In genomic region chr2:128308284-128308731, GRCh38 we compare ENCODE assay signal across 15 cellular contexts. TPM values are rescaled to one million over a fixed set of nuclear protein-coding genes. Genes with fewer than 3 reads are reported as not detected.
A peak's percentile ranks its signal among the peaks of the same experiment; 100 is the strongest.
DNase-seq lines count a peak whose midpoint lies in the region; ATAC-seq and TF ChIP-seq lines count a peak whose summit lies in the region.
"Had no signal": no experiment of that assay in that cellular context is flagged by ENCODE, and none has a peak within 500 bp of the region (broad histone marks: within the 10 kb centered on the region; RNA-seq: fewer than 3 reads in every experiment).

No MANE protein-coding gene starts in this region.

- H3K9me3 ChIP-seq in neuronal stem cell (replicated peaks in 1 of 2; ENCODE audit: control insufficient read depth in 2 of 2, insufficient read depth in 1 of 2, low read depth in 1 of 2, low read length in 2 of 2) (no peaks in the 10 kb centered on the region), uterus (no peaks in the 10 kb centered on the region), breast epithelium (no peaks in the 10 kb centered on the region)

- H3K36me3 Mint-ChIP-seq in activated naive CD8-positive, alpha-beta T cell treated with anti-CD3 and anti-CD28 coated beads, Interleukin-2, amount 10 ng/mL, durations not matched to agents 7 days and 5 days = no peaks in the 10 kb centered on the region
- H3K36me3 Mint-ChIP-seq in activated naive CD8-positive, alpha-beta T cell treated with anti-CD3 and anti-CD28 coated beads for 36 hours = no peaks in the 10 kb centered on the region
- H3K36me3 Mint-ChIP-seq: IgD-negative memory B cell, T-cell had no signal

- H2AK5ac ChIP-seq in neuronal stem cell (ENCODE audit: low read depth, low read length) = peak overlapping the region; percentile 7

- H3K9ac ChIP-seq in neuronal stem cell (ENCODE audit: low read depth, low read length, poor library complexity) = no peak overlapping the region

- no peak overlapping the region for H3K27ac Mint-ChIP-seq in activated naive CD8-positive, alpha-beta T cell treated with anti-CD3 and anti-CD28 coated beads, Interleukin-2, amount 10 ng/mL, durations not matched to agents 7 days and 5 days
- no peak overlapping the region for H3K27ac Mint-ChIP-seq in activated naive CD8-positive, alpha-beta T cell treated with anti-CD3 and anti-CD28 coated beads for 36 hours
- H3K27ac Mint-ChIP-seq: IgD-negative memory B cell, T-cell had no signal

- H2BK12ac ChIP-seq in neuronal stem cell (ENCODE audit: low read length) = no peak overlapping the region

- H3K4me2 ChIP-seq in neuronal stem cell (ENCODE audit: insufficient read depth, low read length, poor library complexity, severe bottlenecking) = no peak overlapping the region

- no peak overlapping the region for H4K91ac ChIP-seq in neuronal stem cell (ENCODE audit: low read depth, low read length, poor library complexity)

- H3K27me3 ChIP-seq in neuronal stem cell (ENCODE audit: control insufficient read depth in 3 of 3, insufficient read depth in 3 of 3, low read depth in 1 of 3, low read length in 3 of 3) = no peaks in the 10 kb centered on the region
- no peaks in the 10 kb centered on the region for H3K27me3 ChIP-seq in uterus
- no peaks in the 10 kb centered on the region for H3K27me3 ChIP-seq in foreskin keratinocyte
- H3K27me3 ChIP-seq in breast epithelium = no peaks in the 10 kb centered on the region

- H3K14ac ChIP-seq in neuronal stem cell (ENCODE audit: low read length) = no peak overlapping the region

- TF ChIP-seq CTCF in uterus (IDR thresholded peaks at IDR 0.05) (no peak), foreskin keratinocyte (conservative IDR thresholded peaks at IDR 0.05) (no peak), breast epithelium (IDR thresholded peaks at IDR 0.05) (no peak)

- no peak for ATAC-seq in activated naive CD8-positive, alpha-beta T cell treated with anti-CD3 and anti-CD28 coated beads, Interleukin-2, amount 10 ng/mL, durations not matched to agents 7 days and 5 days (ENCODE audit: low read depth)
- ATAC-seq in foreskin keratinocyte = no peak
- ATAC-seq: T-cell had no signal

- no peak overlapping the region for H3K23ac ChIP-seq in neuronal stem cell (ENCODE audit: low read depth, low read length, poor library complexity)

- DNase-seq in activated naive CD8-positive, alpha-beta T cell treated with anti-CD3 and anti-CD28 coated beads, Interleukin-2, amount 10 ng/mL, durations not matched to agents 7 days and 5 days = peak; percentile 18
- DNase-seq in activated naive CD8-positive, alpha-beta T cell treated with anti-CD3 and anti-CD28 coated beads for 36 hours = no peak
- DNase-seq in head of caudate nucleus = peak in 30 of 42 donors; percentile 19 to 71 (median 56)
- DNase-seq in neuronal stem cell (ENCODE audit: low spot score) = no peak
- DNase-seq in uterus = peak; percentile 13 to 14
- DNase-seq in foreskin keratinocyte = no peak
- DNase-seq in breast epithelium (ENCODE audit: low spot score in 2 of 2) = no peak
- no peak for DNase-seq in SK-N-DZ (ENCODE audit: low spot score)
- DNase-seq: activated T-cell treated with anti-CD3 and anti-CD28 coated beads, Interleukin-2, amount 50 U/mL, for 48 hours; NCI-H1092 treated with DMSO at 0.1 percent for 48 hours; stimulated activated CD4-positive, alpha-beta T cell treated with anti-CD3 and anti-CD28 coated beads, Interleukin-12 subunit alpha, Interleukin-12 subunit beta, amount 100 ng/mL, for 4 hours; T-cell had no signal

- POLR2A ChIA-PET in activated naive CD8-positive, alpha-beta T cell treated with anti-CD3 and anti-CD28 coated beads, Interleukin-2, amount 10 ng/mL, durations not matched to agents 7 days and 5 days (lab: Charles Lee) = no interaction called here

- intact Hi-C loops in head of caudate nucleus (cut with DNase I) = no loop called here
- intact Hi-C loops in uterus (cut with DNase I; ENCODE audit: low total_unique reads) = no loop called here
- intact Hi-C loops in breast epithelium (cut with DNase I; ENCODE audit: low total_unique reads) = no loop called here

- H3K36me3 ChIP-seq in neuronal stem cell (replicated peaks in 1 of 2; ENCODE audit: control insufficient read depth in 2 of 2, insufficient read depth in 2 of 2, low read length in 2 of 2) (peaks cover 0 to 85% of the 10 kb centered on the region in 2 donors), uterus (no peaks in the 10 kb centered on the region), breast epithelium (no peaks in the 10 kb centered on the region)

- no peak overlapping the region for H3K18ac ChIP-seq in neuronal stem cell (ENCODE audit: low read length)

- no peaks in the 10 kb centered on the region for H3K27me3 Mint-ChIP-seq in activated naive CD8-positive, alpha-beta T cell treated with anti-CD3 and anti-CD28 coated beads, Interleukin-2, amount 10 ng/mL, durations not matched to agents 7 days and 5 days
- H3K27me3 Mint-ChIP-seq in activated naive CD8-positive, alpha-beta T cell treated with anti-CD3 and anti-CD28 coated beads for 36 hours = no peaks in the 10 kb centered on the region
- H3K27me3 Mint-ChIP-seq: brain, IgD-negative memory B cell, T-cell had no signal

- no peak for TF ChIP-seq POLR2A in uterus (IDR thresholded peaks at IDR 0.05)
- TF ChIP-seq POLR2A in breast epithelium (IDR thresholded peaks at IDR 0.05) = no peak

- H3K27ac ChIP-seq in neuronal stem cell (replicated peaks; ENCODE audit: low read length) (no peak overlapping the region), uterus (no peak overlapping the region), foreskin keratinocyte (no peak overlapping the region), breast epithelium (peak overlapping the region in 1 of 2 donors; percentile 98)

- H3K4me1 ChIP-seq in neuronal stem cell (ENCODE audit: control insufficient read depth in 2 of 2, insufficient read depth in 1 of 2, low read depth in 1 of 2, low read length in 2 of 2) = peaks cover 23 to 46% of the 10 kb centered on the region in 2 donors
- peaks cover 0 to 21% of the 10 kb centered on the region in 2 donors for H3K4me1 ChIP-seq in uterus
- peaks cover 13% of the 10 kb centered on the region for H3K4me1 ChIP-seq in foreskin keratinocyte
- H3K4me1 ChIP-seq in breast epithelium = peaks cover 49 to 50% of the 10 kb centered on the region in 2 donors

- H3K9me3 Mint-ChIP-seq in activated naive CD8-positive, alpha-beta T cell treated with anti-CD3 and anti-CD28 coated beads, Interleukin-2, amount 10 ng/mL, durations not matched to agents 7 days and 5 days = no peaks in the 10 kb centered on the region
- no peaks in the 10 kb centered on the region for H3K9me3 Mint-ChIP-seq in activated naive CD8-positive, alpha-beta T cell treated with anti-CD3 and anti-CD28 coated beads for 36 hours
- H3K9me3 Mint-ChIP-seq: brain, IgD-negative memory B cell, neural crest cell, T-cell had no signal

- no CpG with 5 or more reads among the region's 5 CpGs for WGBS in neuronal stem cell (ENCODE audit: extremely low coverage in 2 of 2, insufficient read length in 2 of 2, insufficient replicate concordance in 1 of 2), 2 donors

- no peak overlapping the region for H3K4me3 ChIP-seq in neuronal stem cell (ENCODE audit: low read length in 2 of 2)
- no peak overlapping the region for H3K4me3 ChIP-seq in uterus
- H3K4me3 ChIP-seq in breast epithelium = peak overlapping the region in 1 of 3 donors; percentile 7

- no peak overlapping the region for H2BK5ac ChIP-seq in neuronal stem cell (ENCODE audit: low read length)

- H3K4ac ChIP-seq in neuronal stem cell (ENCODE audit: low read length) = no peak overlapping the region

- peaks cover 35% of the 10 kb centered on the region for H3K79me1 ChIP-seq in neuronal stem cell (ENCODE audit: low read depth, low read length)

- no peak overlapping the region for H4K8ac ChIP-seq in neuronal stem cell (ENCODE audit: low read depth, low read length)

- no peak overlapping the region for H3K4me3 Mint-ChIP-seq in activated naive CD8-positive, alpha-beta T cell treated with anti-CD3 and anti-CD28 coated beads, Interleukin-2, amount 10 ng/mL, durations not matched to agents 7 days and 5 days
- H3K4me3 Mint-ChIP-seq in activated naive CD8-positive, alpha-beta T cell treated with anti-CD3 and anti-CD28 coated beads for 36 hours = no peak overlapping the region
- H3K4me3 Mint-ChIP-seq: neural crest cell, T-cell had no signal

- no peak overlapping the region for H2BK120ac ChIP-seq in neuronal stem cell (ENCODE audit: low read depth, low read length)

- no peak overlapping the region for H2BK15ac ChIP-seq in neuronal stem cell (ENCODE audit: low read length)

- no peak overlapping the region for H2AFZ ChIP-seq in neuronal stem cell (ENCODE audit: low read length)

- peaks cover 1% of the 10 kb centered on the region for H3K4me1 Mint-ChIP-seq in activated naive CD8-positive, alpha-beta T cell treated with anti-CD3 and anti-CD28 coated beads, Interleukin-2, amount 10 ng/mL, durations not matched to agents 7 days and 5 days
- H3K4me1 Mint-ChIP-seq in activated naive CD8-positive, alpha-beta T cell treated with anti-CD3 and anti-CD28 coated beads for 36 hours = peaks cover 20% of the 10 kb centered on the region

RNA-seq across cellular contexts. Expression of gene HS6ST1, which starts 10.4 kb away (rescaled TPM):
- total RNA-seq in activated naive CD8-positive, alpha-beta T cell treated with anti-CD3 and anti-CD28 coated beads, Interleukin-2, amount 10 ng/mL, durations not matched to agents 7 days and 5 days = 10 to 100 TPM; 10.1 to 11.4 TPM
- total RNA-seq in activated naive CD8-positive, alpha-beta T cell treated with anti-CD3 and anti-CD28 coated beads for 36 hours = 10 to 100 TPM; 16.1 to 17.4 TPM
- polyA plus RNA-seq in neuronal stem cell (2013, experiment 1 of 2) = 32.8 TPM
- 32.8 TPM for polyA plus RNA-seq in neuronal stem cell (2013, experiment 2 of 2)
- total RNA-seq in uterus (100 to 1,000 TPM in 1 of 4 donors, 10 to 100 TPM in 3; 22.7 to 198 (median 37.4) TPM), foreskin keratinocyte (26.6 and 31.3 TPM in 2 replicates), breast epithelium (10 to 100 TPM; 15.7 to 38.6 (median 29.8) TPM)
- 15.8 and 17.9 TPM in 2 replicates for polyA plus RNA-seq in foreskin keratinocyte
- 19.7 and 20.5 TPM in 2 replicates for polyA plus RNA-seq in SK-N-DZ (2014; cell fraction: cytosol; rRNA removed)
- 10.5 and 11.1 TPM in 2 replicates for polyA plus RNA-seq in SK-N-DZ (2014; cell fraction: nucleus; rRNA removed)

Comparison
In these comparisons a context has a peak if more than half of its experiments do, and no peak if none do; other contexts are left out.
1. DNase-seq: peak in activated naive CD8-positive, alpha-beta T cell treated with anti-CD3 and anti-CD28 coated beads, Interleukin-2, amount 10 ng/mL, durations not matched to agents 7 days and 5 days (single experiment), head of caudate nucleus (30 of 42) and uterus (2 of 2); none in activated naive CD8-positive, alpha-beta T cell treated with anti-CD3 and anti-CD28 coated beads for 36 hours (single experiment), neuronal stem cell (single experiment), foreskin keratinocyte (0 of 2), breast epithelium (0 of 2) and SK-N-DZ (single experiment).